Comparison of ENCODE assay signal across 26 cellular contexts in genomic region chr12:120429368-120429767, GRCh38. TPM values are rescaled to one million over a fixed set of nuclear protein-coding genes. Genes with fewer than 3 reads are reported as not detected.
DNase-seq lines count a peak whose midpoint lies in the region; ATAC-seq and TF ChIP-seq lines count a peak whose summit lies in the region.
"Had no signal": no experiment of that assay in that cellular context is flagged by ENCODE, and none has a peak within 500 bp of the region (broad histone marks: within the 10 kb centered on the region; RNA-seq: fewer than 3 reads in every experiment).

No MANE protein-coding gene starts in this region.

- no peak overlapping the region for H3K23ac ChIP-seq in trophoblast cell (ENCODE audit: low read length)

- H3K4me1 Mint-ChIP-seq in brain = peaks cover 20% of the 10 kb centered on the region
- H3K4me1 Mint-ChIP-seq in activated naive CD8-positive, alpha-beta T cell treated with anti-CD3 and anti-CD28 coated beads for 36 hours = peaks cover 14% of the 10 kb centered on the region

- H3K27me3 ChIP-seq in trophoblast cell (ENCODE audit: insufficient read depth, low read length) (no peaks in the 10 kb centered on the region), upper lobe of right lung (peaks cover 2% of the 10 kb centered on the region)
- H3K27me3 ChIP-seq: BLaER1 treated with 17β-estradiol and CSF1 and Interleukin-3, amounts not matched to agents 10 nM and 100 nM had no signal

- TF ChIP-seq CTCF in brain (conservative IDR thresholded peaks at IDR 0.05) (no peak), upper lobe of right lung (IDR thresholded peaks at IDR 0.05) (no peak)

- no peak overlapping the region for H3K4me2 ChIP-seq in trophoblast cell (ENCODE audit: low read length)
- H3K4me2 ChIP-seq: A549; BLaER1 treated with 17β-estradiol and CSF1 and Interleukin-3, amounts not matched to agents 10 nM and 100 nM had no signal

- no peak overlapping the region for H3K4ac ChIP-seq in trophoblast cell (ENCODE audit: low read depth, low read length)

- H3K79me1 ChIP-seq in trophoblast cell (ENCODE audit: low read length) = no peaks in the 10 kb centered on the region

- H2BK12ac ChIP-seq in trophoblast cell (ENCODE audit: low read length) = peak overlapping the region; percentile 25

- no peaks in the 10 kb centered on the region for H3K79me2 ChIP-seq in trophoblast cell (ENCODE audit: control insufficient read depth, insufficient read depth, low read length, poor library complexity)

- H3K27ac ChIP-seq in trophoblast cell (ENCODE audit: low read depth, low read length) (no peak overlapping the region), upper lobe of right lung (no peak overlapping the region)
- H3K27ac ChIP-seq: A549; BLaER1 treated with 17β-estradiol and CSF1 and Interleukin-3, amounts not matched to agents 10 nM and 100 nM; GM23248; RWPE1 had no signal

- intact Hi-C loops in left colon (cut with DNase I, micrococcal nuclease) (loop anchor here (10.0 kb wide), 1 partner anchor 75 kb away; no protein-coding TSS in a partner anchor), upper lobe of right lung (cut with DNase I) (loop anchor here (10.0 kb wide), 1 partner anchor 65 kb away; the partner anchor contains the start of gene MSI1)

- H3K4me3 Mint-ChIP-seq in brain = no peak overlapping the region
- no peak overlapping the region for H3K4me3 Mint-ChIP-seq in activated naive CD8-positive, alpha-beta T cell treated with anti-CD3 and anti-CD28 coated beads for 36 hours
- H3K4me3 Mint-ChIP-seq: CD4-positive, alpha-beta memory T cell had no signal

- no peak overlapping the region for H4K91ac ChIP-seq in trophoblast cell (ENCODE audit: low read depth, low read length)

- no peaks in the 10 kb centered on the region for H3K36me3 Mint-ChIP-seq in brain
- no peaks in the 10 kb centered on the region for H3K36me3 Mint-ChIP-seq in activated naive CD8-positive, alpha-beta T cell treated with anti-CD3 and anti-CD28 coated beads for 36 hours
- H3K36me3 Mint-ChIP-seq: CD4-positive, alpha-beta memory T cell had no signal

- H3K36me3 ChIP-seq in trophoblast cell (ENCODE audit: control insufficient read depth in 1 of 2, insufficient read depth in 2 of 2, low read length in 2 of 2) = no peaks in the 10 kb centered on the region
- no peaks in the 10 kb centered on the region for H3K36me3 ChIP-seq in upper lobe of right lung
- H3K36me3 ChIP-seq: BLaER1 treated with 17β-estradiol and CSF1 and Interleukin-3, amounts not matched to agents 10 nM and 100 nM had no signal

- DNase-seq in left colon (peak in 1 of 2 donors; percentile 37), trophoblast cell (no peak), upper lobe of right lung (peak; percentile 15), dedifferentiated amniotic fluid mesenchymal stem cell (ENCODE audit: extremely low spot score) (no peak), NCI-H1105 (lab: John Stamatoyannopoulos, UW) (no peak)
- DNase-seq in activated naive CD8-positive, alpha-beta T cell treated with anti-CD3 and anti-CD28 coated beads for 36 hours = no peak
- DNase-seq: AML-193; CD4-positive, alpha-beta memory T cell; COR-L47; DMS53; GDM1; GM23248; HCEC 1CT; KBM-7; MV-4-11; NCI-H2029 treated with DMSO at 0.1 percent for 48 hours; NCI-H226; NCI-H510A; NCI-H69; SHP77 had no signal

- H2BK120ac ChIP-seq in trophoblast cell (ENCODE audit: insufficient read depth, low read length, poor library complexity) = no peak overlapping the region

- no peak overlapping the region for H3K18ac ChIP-seq in trophoblast cell (ENCODE audit: low read length)

- no peak overlapping the region for H3K9ac ChIP-seq in trophoblast cell (ENCODE audit: low read length)
- H3K9ac ChIP-seq: BLaER1 treated with 17β-estradiol and CSF1 and Interleukin-3, amounts not matched to agents 10 nM and 100 nM; GM23248 had no signal

- H3K4me1 ChIP-seq in trophoblast cell (ENCODE audit: control insufficient read depth in 1 of 2, insufficient read depth in 2 of 2, low read length in 2 of 2) = peaks cover 0 to 2% of the 10 kb centered on the region in 2 experiments
- no peaks in the 10 kb centered on the region for H3K4me1 ChIP-seq in upper lobe of right lung
- H3K4me1 ChIP-seq: A549 had no signal

- ATAC-seq in left colon (peak; percentile 61), upper lobe of right lung (no peak)
- ATAC-seq: GM12878, Panc1 had no signal

- no peaks in the 10 kb centered on the region for H3K9me3 Mint-ChIP-seq in brain
- H3K9me3 Mint-ChIP-seq in activated naive CD8-positive, alpha-beta T cell treated with anti-CD3 and anti-CD28 coated beads for 36 hours = no peaks in the 10 kb centered on the region
- H3K9me3 Mint-ChIP-seq: CD4-positive, alpha-beta memory T cell had no signal

- H2AFZ ChIP-seq in trophoblast cell (ENCODE audit: insufficient read depth, low read length, poor library complexity) = no peak overlapping the region
- H2AFZ ChIP-seq: GM23248 had no signal

- H4K12ac ChIP-seq in trophoblast cell (ENCODE audit: low read depth, low read length) = no peak overlapping the region

- H2AK5ac ChIP-seq in trophoblast cell (ENCODE audit: low read length) = no peak overlapping the region

- peak overlapping the region in 4 of 5 experiments; percentile 15 to 94 (median 20) for H3K27ac Mint-ChIP-seq in brain
- H3K27ac Mint-ChIP-seq in activated naive CD8-positive, alpha-beta T cell treated with anti-CD3 and anti-CD28 coated beads for 36 hours = no peak overlapping the region

- no CpG with 5 or more reads among the region's 7 CpGs for WGBS in trophoblast cell (ENCODE audit: extremely low coverage, insufficient coverage, insufficient read length)

- H4K8ac ChIP-seq in trophoblast cell (ENCODE audit: low read depth, low read length) = no peak overlapping the region

- no peak overlapping the region for H3K14ac ChIP-seq in trophoblast cell (ENCODE audit: low read length)

- no peaks in the 10 kb centered on the region for H3K9me3 ChIP-seq in trophoblast cell (ENCODE audit: insufficient read depth, low read depth, low read length)
- no peaks in the 10 kb centered on the region for H3K9me3 ChIP-seq in upper lobe of right lung
- H3K9me3 ChIP-seq: A549; BLaER1 treated with 17β-estradiol and CSF1 and Interleukin-3, amounts not matched to agents 10 nM and 100 nM had no signal

- H3K4me3 ChIP-seq in trophoblast cell (ENCODE audit: low read depth, low read length) = no peak overlapping the region
- H3K4me3 ChIP-seq in upper lobe of right lung = no peak overlapping the region
- H3K4me3 ChIP-seq: A549; BLaER1 treated with 17β-estradiol and CSF1 and Interleukin-3, amounts not matched to agents 10 nM and 100 nM; GM12878; GM23248 had no signal

- no peak overlapping the region for H2BK5ac ChIP-seq in trophoblast cell (ENCODE audit: low read depth, low read length, poor library complexity)

- H3K27me3 Mint-ChIP-seq in brain = peaks cover 7% of the 10 kb centered on the region
- H3K27me3 Mint-ChIP-seq in activated naive CD8-positive, alpha-beta T cell treated with anti-CD3 and anti-CD28 coated beads for 36 hours = no peaks in the 10 kb centered on the region

RNA-seq across cellular contexts. Expression of gene COX6A1, which starts 8.5 kb away (rescaled TPM):
- 1,091 TPM for polyA plus RNA-seq in brain (ENCODE audit: insufficient read depth, low read depth, low replicate concordance)
- total RNA-seq in left colon (1,000 to 10,000 TPM in 1 of 2 donors, 100 to 1,000 TPM in 1; 936 to 1,140 TPM), upper lobe of right lung (258 TPM)
- polyA plus RNA-seq in trophoblast cell (2013) = 832 and 878 TPM in 2 replicates
- total RNA-seq in activated naive CD8-positive, alpha-beta T cell treated with anti-CD3 and anti-CD28 coated beads for 36 hours = 100 to 1,000 TPM; 449 to 455 TPM

RNA-seq across cellular contexts. Expression of gene TRIAP1, which starts 16.8 kb away (rescaled TPM):
- 10.9 TPM for polyA plus RNA-seq in brain (ENCODE audit: insufficient read depth, low read depth, low replicate concordance)
- total RNA-seq in left colon (10 to 100 TPM; 14.1 to 20.1 TPM), upper lobe of right lung (21.1 TPM)
- 63.0 and 63.9 TPM in 2 replicates for polyA plus RNA-seq in trophoblast cell (2013)
- total RNA-seq in activated naive CD8-positive, alpha-beta T cell treated with anti-CD3 and anti-CD28 coated beads for 36 hours = 10 to 100 TPM; 64.2 to 64.6 TPM

RNA-seq across cellular contexts. Expression of gene GATC, which starts 16.9 kb away (rescaled TPM):
- polyA plus RNA-seq in brain (ENCODE audit: insufficient read depth, low read depth, low replicate concordance) = 25.4 TPM
- total RNA-seq in left colon (10 to 100 TPM; 18.9 to 32.7 TPM), upper lobe of right lung (29.3 TPM)
- polyA plus RNA-seq in trophoblast cell (2013) = 18.2 and 18.5 TPM in 2 replicates
- 10 to 100 TPM; 25.0 to 30.5 TPM for total RNA-seq in activated naive CD8-positive, alpha-beta T cell treated with anti-CD3 and anti-CD28 coated beads for 36 hours

RNA-seq across cellular contexts. Expression of gene SRSF9, which starts 40.2 kb away (rescaled TPM):
- polyA plus RNA-seq in brain (ENCODE audit: insufficient read depth, low read depth, low replicate concordance) = 182 TPM
- total RNA-seq in left colon = 100 to 1,000 TPM; 135 to 143 TPM
- 217 and 221 TPM in 2 replicates for polyA plus RNA-seq in trophoblast cell (2013)
- 116 TPM for total RNA-seq in upper lobe of right lung
- 100 to 1,000 TPM; 288 to 292 TPM for total RNA-seq in activated naive CD8-positive, alpha-beta T cell treated with anti-CD3 and anti-CD28 coated beads for 36 hours
